ENCODE assay signal across 8 cellular contexts in genomic region chr5:84383816-84384603, GRCh38. TPM values are rescaled to one million over a fixed set of nuclear protein-coding genes. Genes with fewer than 3 reads are reported as not detected.
DNase-seq lines count a peak whose midpoint lies in the region; ATAC-seq, FAIRE-seq and TF ChIP-seq lines count a peak whose summit lies in the region.

No MANE protein-coding gene starts in this region.

- H2AFZ ChIP-seq in astrocyte (ENCODE audit: low read depth, low read length) = peak overlapping the region; percentile 77

- H3K4me1 Mint-ChIP-seq in astrocyte (ENCODE audit: low read depth, unreplicated experiment) = peaks cover 17% of the 10 kb centered on the region

- H3K9me3 Mint-ChIP-seq in astrocyte (ENCODE audit: unreplicated experiment) = peaks cover 1% of the 10 kb centered on the region

- peaks cover 23% of the 10 kb centered on the region for H3K4me1 ChIP-seq in astrocyte (ENCODE audit: insufficient read depth, low read length)

- no peak for FAIRE-seq in astrocyte (lab: Jason Lieb, UNC)

- peak in 2 of 3 experiments; percentile 76 to 79 for DNase-seq in NCI-H1417 (lab: John Stamatoyannopoulos, UW)
- DNase-seq in NCI-H1417 treated with DMSO at 0.1 percent for 48 hours (lab: John Stamatoyannopoulos, UW) = no peak
- DNase-seq in astrocyte (ENCODE audit: low read depth) = peak; percentile 60
- peak; percentile 35 to 48 for DNase-seq in hippocampal formation (lab: John Stamatoyannopoulos, UW)
- no peak for DNase-seq in retinal pigment epithelial cell (ENCODE audit: low read depth)
- DNase-seq in stimulated activated naive CD4-positive, alpha-beta T cell (lab: John Stamatoyannopoulos, UW) = no peak

- peak overlapping the region; percentile 96 for H3K27ac Mint-ChIP-seq in astrocyte (ENCODE audit: unreplicated experiment)

- no peaks in the 10 kb centered on the region for H3K36me3 Mint-ChIP-seq in astrocyte (ENCODE audit: low read depth, unreplicated experiment)

- H3K4me3 ChIP-seq in astrocyte (ENCODE audit: insufficient read depth, low read depth, low read length) = peak overlapping the region; percentile 76
- peak overlapping the region; percentile 84 for H3K4me3 ChIP-seq in retinal pigment epithelial cell (ENCODE audit: low read length)

- H3K27me3 Mint-ChIP-seq in astrocyte (ENCODE audit: low read depth, unreplicated experiment) = no peaks in the 10 kb centered on the region

- ATAC-seq in HG03108 (IDR thresholded peaks at IDR 0.05; ENCODE audit: unreplicated experiment) (no peak), GM21447 (IDR thresholded peaks at IDR 0.05; ENCODE audit: unreplicated experiment) (no peak)

- peak overlapping the region; percentile 92 for H3K4me2 ChIP-seq in astrocyte (ENCODE audit: low read length)

- H3K9me3 ChIP-seq in astrocyte (ENCODE audit: insufficient read depth, low read depth, low read length) = no peaks in the 10 kb centered on the region

- H3K36me3 ChIP-seq in astrocyte (ENCODE audit: insufficient read depth, low read length) = peaks cover 3% of the 10 kb centered on the region

- peak overlapping the region; percentile 95 for H3K4me3 Mint-ChIP-seq in astrocyte (ENCODE audit: unreplicated experiment)

- H3K9ac ChIP-seq in astrocyte (ENCODE audit: low read length) = peak overlapping the region; percentile 98

- peaks cover 80% of the 10 kb centered on the region for H3K79me2 ChIP-seq in astrocyte (ENCODE audit: insufficient read depth, low read length)

- peak overlapping the region; percentile 92 for H3K27ac ChIP-seq in astrocyte (ENCODE audit: low read depth, low read length)

- H4K20me1 ChIP-seq in astrocyte (ENCODE audit: insufficient read depth, low read length) = no peaks in the 10 kb centered on the region

- no peaks in the 10 kb centered on the region for H3K27me3 ChIP-seq in astrocyte (ENCODE audit: insufficient read depth, low read length)

- TF ChIP-seq CTCF in astrocyte (IDR thresholded peaks at IDR 0.05; ENCODE audit: insufficient read depth, low read depth, low read length) (no peak), retinal pigment epithelial cell (conservative IDR thresholded peaks at IDR 0.05; ENCODE audit: low read depth, low read length) (no peak)

RNA-seq across cellular contexts. Expression of gene EDIL3, which starts 0.7 kb away (rescaled TPM):
- total RNA-seq in astrocyte = 226 and 284 TPM in 2 replicates

Comparison
In these comparisons a context has a peak if more than half of its experiments do, and no peak if none do; other contexts are left out.
1. DNase-seq: peak in NCI-H1417 (2 of 3), astrocyte (single experiment) and hippocampal formation (2 of 2); none in NCI-H1417 treated with DMSO at 0.1 percent for 48 hours (single experiment), retinal pigment epithelial cell (single experiment) and stimulated activated naive CD4-positive, alpha-beta T cell (0 of 6).